Comparison of ENCODE assay signal across 9 cellular contexts in genomic region chr7:159027803-159028455, GRCh38.
A peak's percentile ranks its signal among the peaks of the same experiment; 100 is the strongest.
DNase-seq lines count a peak whose midpoint lies in the region; ATAC-seq and TF ChIP-seq lines count a peak whose summit lies in the region.
"Had no signal": no experiment of that assay in that cellular context is flagged by ENCODE, and none has a peak within 500 bp of the region (broad histone marks: within the 10 kb centered on the region; RNA-seq: fewer than 3 reads in every experiment).

No MANE protein-coding gene starts in this region.

- H3K36me3 Mint-ChIP-seq in CD4-positive, alpha-beta memory T cell, result no peaks in the 10 kb centered on the region
- H3K36me3 Mint-ChIP-seq: activated naive CD4-positive, alpha-beta T cell treated with anti-CD3 and anti-CD28 coated beads, Interleukin-2, amount 50 U/mL, for 24 hours had no signal

- H3K9me3 ChIP-seq in left ventricle myocardium inferior (replicated peaks) (no peaks in the 10 kb centered on the region), RWPE2 (ENCODE audit: severe bottlenecking) (no peaks in the 10 kb centered on the region), vagina (no peaks in the 10 kb centered on the region)
- H3K9me3 ChIP-seq in CD4-positive, alpha-beta memory T cell (ENCODE audit: control insufficient read depth in 1 of 2, low read length in 2 of 2), result no peaks in the 10 kb centered on the region

- H3K4me1 ChIP-seq in left ventricle myocardium inferior (peaks cover 27% of the 10 kb centered on the region), RWPE2 (ENCODE audit: insufficient read depth, poor library complexity, severe bottlenecking) (peaks cover 4% of the 10 kb centered on the region), vagina (peaks cover 32% of the 10 kb centered on the region)
- peaks cover 9% of the 10 kb centered on the region for H3K4me1 ChIP-seq in CD4-positive, alpha-beta memory T cell (ENCODE audit: insufficient read depth, low read length)

- POLR2A ChIA-PET in CD4-positive, alpha-beta memory T cell (lab: Charles Lee; ENCODE audit: partially characterized antibody), result no interaction called here

- H3K36me3 ChIP-seq in left ventricle myocardium inferior (no peaks in the 10 kb centered on the region), RWPE2 (ENCODE audit: low read depth) (no peaks in the 10 kb centered on the region), vagina (no peaks in the 10 kb centered on the region)
- H3K36me3 ChIP-seq in CD4-positive, alpha-beta memory T cell (ENCODE audit: insufficient read depth, low read length), result no peaks in the 10 kb centered on the region

- H3K27me3 Mint-ChIP-seq in CD4-positive, alpha-beta memory T cell, result peaks cover 19 to 28% of the 10 kb centered on the region in 2 donors

- DNase-seq in Right ventricle myocardium superior (peak; percentile 44), left ventricle myocardium inferior (no peak), RWPE2 (ENCODE audit: low spot score) (no peak), left kidney (ENCODE audit: low read depth, low spot score) (peak; percentile 92), vagina (ENCODE audit: extremely low spot score in 2 of 2) (peak; percentile 72 to 85), GDM1 (lab: John Stamatoyannopoulos, UW) (no peak)
- no peak for DNase-seq in CD4-positive, alpha-beta memory T cell

- ATAC-seq in Right ventricle myocardium superior (ENCODE audit: poor library complexity) (no peak), RWPE2 (ENCODE audit: low read depth) (peak; percentile 81), HG03097 (IDR thresholded peaks at IDR 0.05; ENCODE audit: low FRiP score, unreplicated experiment) (no peak)

- no peak for TF ChIP-seq POLR2A in vagina (IDR thresholded peaks at IDR 0.05)

- peaks cover 0 to 1% (median 0%) of the 10 kb centered on the region in 8 donors for H3K9me3 Mint-ChIP-seq in CD4-positive, alpha-beta memory T cell
- H3K9me3 Mint-ChIP-seq: activated naive CD4-positive, alpha-beta T cell treated with anti-CD3 and anti-CD28 coated beads, Interleukin-2, amount 50 U/mL, for 24 hours had no signal

- CTCF ChIA-PET in CD4-positive, alpha-beta memory T cell (lab: Charles Lee; ENCODE audit: partially characterized antibody), result no interaction called here

- H3K27ac ChIP-seq in left ventricle myocardium inferior (replicated peaks) (no peak overlapping the region), RWPE2 (ENCODE audit: poor library complexity, severe bottlenecking) (no peak overlapping the region), vagina (peak overlapping the region; percentile 40)
- no peak overlapping the region for H3K27ac ChIP-seq in CD4-positive, alpha-beta memory T cell (ENCODE audit: low read depth, low read length)

- H3K27me3 ChIP-seq in left ventricle myocardium inferior (ENCODE audit: low read depth) (peaks cover 24% of the 10 kb centered on the region), RWPE2 (ENCODE audit: insufficient read depth, poor library complexity, severe bottlenecking) (no peaks in the 10 kb centered on the region), vagina (no peaks in the 10 kb centered on the region)
- H3K27me3 ChIP-seq in CD4-positive, alpha-beta memory T cell (ENCODE audit: insufficient read depth, low read length), result no peaks in the 10 kb centered on the region

- TF ChIP-seq CTCF in left ventricle myocardium inferior (IDR thresholded peaks at IDR 0.05; ENCODE audit: borderline replicate concordance) (no peak), RWPE2 (IDR thresholded peaks at IDR 0.05; ENCODE audit: poor library complexity, severe bottlenecking) (no peak), vagina (IDR thresholded peaks at IDR 0.05) (no peak)

- intact Hi-C loops in Right ventricle myocardium superior (cut with DNase I), result no loop called here
- intact Hi-C loops in left ventricle myocardium inferior (cut with micrococcal nuclease), result no loop called here
- intact Hi-C loops in vagina (cut with DNase I), result no loop called here
- intact Hi-C loops in CD4-positive, alpha-beta memory T cell (cut with micrococcal nuclease), result no loop called here

- H3K4me3 Mint-ChIP-seq in CD4-positive, alpha-beta memory T cell, result no peak overlapping the region
- H3K4me3 Mint-ChIP-seq: activated naive CD4-positive, alpha-beta T cell treated with anti-CD3 and anti-CD28 coated beads, Interleukin-2, amount 50 U/mL, for 24 hours had no signal

- H3K27ac Mint-ChIP-seq in CD4-positive, alpha-beta memory T cell, result no peak overlapping the region
- H3K27ac Mint-ChIP-seq: activated naive CD4-positive, alpha-beta T cell treated with anti-CD3 and anti-CD28 coated beads, Interleukin-2, amount 50 U/mL, for 24 hours had no signal

- peaks cover 0 to 5% (median 3%) of the 10 kb centered on the region in 4 donors for H3K4me1 Mint-ChIP-seq in CD4-positive, alpha-beta memory T cell

- H3K4me3 ChIP-seq in left ventricle myocardium inferior (no peak overlapping the region), RWPE2 (ENCODE audit: severe bottlenecking) (no peak overlapping the region), vagina (peak overlapping the region in 1 of 2 donors; percentile 23)
- no peak overlapping the region for H3K4me3 ChIP-seq in CD4-positive, alpha-beta memory T cell (ENCODE audit: low read length in 2 of 2)

Comparison
In these comparisons a context has a peak if more than half of its experiments do, and no peak if none do; other contexts are left out.
1. DNase-seq: peak in Right ventricle myocardium superior (single experiment), left kidney (single experiment) and vagina (2 of 2); none in left ventricle myocardium inferior (single experiment), RWPE2 (single experiment), CD4-positive, alpha-beta memory T cell (0 of 5) and GDM1 (single experiment).